In the genomic region with DNA sequence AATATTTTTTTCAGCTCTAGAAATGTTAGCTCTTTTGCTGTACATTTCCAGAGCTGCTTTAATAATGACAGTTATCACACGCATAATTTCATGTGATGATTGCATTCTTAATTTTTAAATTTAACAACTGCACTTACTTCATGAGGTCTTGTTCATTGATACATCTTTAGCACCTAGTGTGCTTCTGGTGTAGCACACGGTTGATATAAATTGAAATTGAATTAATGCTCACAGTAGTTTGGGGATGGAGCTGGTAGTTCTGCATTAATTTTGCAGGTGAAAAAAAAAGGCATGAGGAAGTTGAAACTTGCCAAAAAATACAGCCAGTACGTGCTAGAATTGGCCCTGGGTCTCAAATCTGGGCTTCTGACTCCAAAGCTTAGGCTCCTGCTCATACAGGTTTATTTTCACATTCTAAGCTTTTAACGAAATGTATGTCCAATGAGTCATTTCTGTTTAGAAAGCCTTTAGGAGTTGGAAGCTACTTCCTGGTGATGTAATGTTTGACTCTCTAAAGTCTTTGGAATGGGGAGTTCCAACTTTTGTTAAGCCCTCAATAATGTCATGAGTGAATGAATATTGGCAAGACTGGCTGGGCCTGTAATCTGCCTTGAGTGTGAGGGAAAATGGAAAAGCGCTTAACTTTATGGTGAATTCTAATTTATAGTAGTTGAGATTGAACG, we compare ENCODE assay signal across 8 cellular contexts. TPM values are rescaled to one million over a fixed set of nuclear protein-coding genes. Genes with fewer than 3 reads are reported as not detected.
DNase-seq lines count a peak whose midpoint lies in the region; ATAC-seq and TF ChIP-seq lines count a peak whose summit lies in the region.

No MANE protein-coding gene starts in this region.

- DNase-seq in activated naive CD4-positive, alpha-beta T cell treated with Interleukin-2 at 50 U/mL for 16 hours, result no peak
- no peak for DNase-seq in adrenal gland
- peak; percentile 98 for DNase-seq in iris pigment epithelial cell (ENCODE audit: low read depth)
- DNase-seq in stimulated activated naive CD8-positive, alpha-beta T cell treated with anti-CD3 and anti-CD28 coated beads, Interleukin-15, amount 100 ng/mL, for 72 hours, result no peak
- no peak for DNase-seq in NK-92 treated with Interleukin-12 subunit alpha and Interleukin-12 subunit beta, amount 100 ng/mL, for 24 hours (lab: John Stamatoyannopoulos, UW)
- no peak for DNase-seq in stimulated activated naive CD4-positive, alpha-beta T cell treated with Interleukin-2 at 50 U/mL for 16 hours (lab: John Stamatoyannopoulos, UW)

- intact Hi-C loops in adrenal gland (cut with DNase I), result no loop called here

- H3K36me3 Mint-ChIP-seq in activated naive CD4-positive, alpha-beta T cell treated with anti-CD3 and anti-CD28 coated beads, Interleukin-2, amount 50 U/mL, for 24 hours, result peaks cover 11% of the 10 kb centered on the region

- peaks cover 25 to 62% of the 10 kb centered on the region in 2 donors for H3K4me1 ChIP-seq in adrenal gland (replicated peaks in 1 of 2)

- H3K4me3 ChIP-seq in adrenal gland, result no peak overlapping the region

- peak overlapping the region in 3 of 5 donors; percentile 21 to 60 (median 55) for H3K27ac ChIP-seq in adrenal gland

- TF ChIP-seq CTCF in adrenal gland (IDR thresholded peaks at IDR 0.05), result no peak

- no peaks in the 10 kb centered on the region for H3K27me3 ChIP-seq in adrenal gland

- H3K36me3 ChIP-seq in adrenal gland (replicated peaks in 1 of 2), result peaks cover 0 to 24% of the 10 kb centered on the region in 2 donors

- H3K9me3 ChIP-seq in adrenal gland (replicated peaks in 1 of 3), result no peaks in the 10 kb centered on the region

- no peaks in the 10 kb centered on the region for H3K9me3 Mint-ChIP-seq in activated naive CD4-positive, alpha-beta T cell treated with anti-CD3 and anti-CD28 coated beads, Interleukin-2, amount 50 U/mL, for 24 hours
- no peaks in the 10 kb centered on the region for H3K9me3 Mint-ChIP-seq in stimulated activated naive CD8-positive, alpha-beta T cell treated with anti-CD3 and anti-CD28 coated beads, Interleukin-15, amount 100 ng/mL, for 72 hours

- ATAC-seq in stimulated activated naive CD8-positive, alpha-beta T cell treated with anti-CD3 and anti-CD28 coated beads, Interleukin-15, amount 100 ng/mL, for 72 hours, result no peak
- ATAC-seq in HG02852 (IDR thresholded peaks at IDR 0.05; ENCODE audit: unreplicated experiment), result no peak

- H3K27ac Mint-ChIP-seq in activated naive CD4-positive, alpha-beta T cell treated with anti-CD3 and anti-CD28 coated beads, Interleukin-2, amount 50 U/mL, for 24 hours, result peak overlapping the region; percentile 62
- H3K27ac Mint-ChIP-seq in stimulated activated naive CD8-positive, alpha-beta T cell treated with anti-CD3 and anti-CD28 coated beads, Interleukin-15, amount 100 ng/mL, for 72 hours, result peak overlapping the region; percentile 37 to 59

- peaks cover 61% of the 10 kb centered on the region for H3K4me1 Mint-ChIP-seq in activated naive CD4-positive, alpha-beta T cell treated with anti-CD3 and anti-CD28 coated beads, Interleukin-2, amount 50 U/mL, for 24 hours
- H3K4me1 Mint-ChIP-seq in stimulated activated naive CD8-positive, alpha-beta T cell treated with anti-CD3 and anti-CD28 coated beads, Interleukin-15, amount 100 ng/mL, for 72 hours, result peaks cover 69% of the 10 kb centered on the region

- H3K4me3 Mint-ChIP-seq in activated naive CD4-positive, alpha-beta T cell treated with anti-CD3 and anti-CD28 coated beads, Interleukin-2, amount 50 U/mL, for 24 hours, result no peak overlapping the region
- H3K4me3 Mint-ChIP-seq in stimulated activated naive CD8-positive, alpha-beta T cell treated with anti-CD3 and anti-CD28 coated beads, Interleukin-15, amount 100 ng/mL, for 72 hours, result no peak overlapping the region

- TF ChIP-seq POLR2A in adrenal gland (IDR thresholded peaks at IDR 0.05), result no peak

- no peaks in the 10 kb centered on the region for H3K27me3 Mint-ChIP-seq in activated naive CD4-positive, alpha-beta T cell treated with anti-CD3 and anti-CD28 coated beads, Interleukin-2, amount 50 U/mL, for 24 hours
- no peaks in the 10 kb centered on the region for H3K27me3 Mint-ChIP-seq in stimulated activated naive CD8-positive, alpha-beta T cell treated with anti-CD3 and anti-CD28 coated beads, Interleukin-15, amount 100 ng/mL, for 72 hours

- 45 to 53% (median 49%) methylated on average over 6 of the region's 6 CpGs for WGBS in adrenal gland, 4 donors

RNA-seq across cellular contexts. Expression of gene RAC1, which starts 10.9 kb away (rescaled TPM):
- total RNA-seq in adrenal gland, result 100 to 1,000 TPM; 129 to 243 (median 188) TPM
- 100 to 1,000 TPM; 208 to 397 (median 296) TPM for polyA plus RNA-seq in adrenal gland

RNA-seq across cellular contexts. Expression of gene FAM220A, which starts 36.5 kb away (rescaled TPM):
- total RNA-seq in adrenal gland, result 10 to 100 TPM; 12.7 to 17.0 (median 14.5) TPM
- polyA plus RNA-seq in adrenal gland, result 10 to 100 TPM in 1 of 3 donors, 1 to 10 TPM in 2; 4.5 to 15.9 (median 6.0) TPM
